Comparison of ENCODE assay signal across 25 cellular contexts in genomic region chr9:93264338-93265125, GRCh38.
DNase-seq lines count a peak whose midpoint lies in the region; ATAC-seq and TF ChIP-seq lines count a peak whose summit lies in the region.
"Had no signal": no experiment of that assay in that cellular context is flagged by ENCODE, and none has a peak within 500 bp of the region (broad histone marks: within the 10 kb centered on the region; RNA-seq: fewer than 3 reads in every experiment).

No MANE protein-coding gene starts in this region.

- TF ChIP-seq POLR2A in testis (IDR thresholded peaks at IDR 0.05) = no peak

- no peaks in the 10 kb centered on the region for H3K27me3 ChIP-seq in hepatocyte
- H3K27me3 ChIP-seq in testis = no peaks in the 10 kb centered on the region
- H3K27me3 ChIP-seq: dorsolateral prefrontal cortex, stomach had no signal

- no peak overlapping the region for H3K4me2 ChIP-seq in hepatocyte

- no peaks in the 10 kb centered on the region for H3K9me2 ChIP-seq in hepatocyte (replicated peaks; ENCODE audit: insufficient read depth)

- no peaks in the 10 kb centered on the region for H4K20me1 ChIP-seq in hepatocyte (ENCODE audit: insufficient read depth, poor library complexity, severe bottlenecking)

- H3K27ac ChIP-seq in hepatocyte (no peak overlapping the region), testis (no peak overlapping the region)
- H3K27ac ChIP-seq: dorsolateral prefrontal cortex, left ventricle myocardium inferior, parathyroid adenoma, stomach, WERI-Rb-1 had no signal

- H3K9me3 ChIP-seq in hepatocyte (ENCODE audit: low read depth) (no peaks in the 10 kb centered on the region), testis (no peaks in the 10 kb centered on the region)
- H3K9me3 ChIP-seq: left ventricle myocardium inferior, stomach had no signal

- ATAC-seq in Right ventricle myocardium inferior = no peak
- ATAC-seq: activated naive CD4-positive, alpha-beta T cell treated with anti-CD3 and anti-CD28 coated beads, Interleukin-2, amount 50 U/mL, for 72 hours; activated T-helper 17 cell treated with anti-CD3 and anti-CD28 coated beads, Interleukin-2, amount 50 U/mL, for 72 hours; CD8-positive, alpha-beta T cell; naive thymus-derived CD8-positive, alpha-beta T cell; PC-3 had no signal

- no peaks in the 10 kb centered on the region for H3K4me1 ChIP-seq in hepatocyte (ENCODE audit: insufficient read depth)
- H3K4me1 ChIP-seq in testis = no peaks in the 10 kb centered on the region
- H3K4me1 ChIP-seq: parathyroid adenoma had no signal

- TF ChIP-seq CTCF in GM20000 (IDR thresholded peaks at IDR 0.05; ENCODE audit: extremely low read depth, missing control alignments) = no peak
- no peak for TF ChIP-seq CTCF in hepatocyte (IDR thresholded peaks at IDR 0.05; ENCODE audit: poor library complexity)
- no peak for TF ChIP-seq CTCF in testis (IDR thresholded peaks at IDR 0.05)

- WGBS in hepatocyte (ENCODE audit: low lambda C conversion rate, missing lambda C conversion rate) = 88% methylated on average over 14 of the region's 14 CpGs
- 93 to 94% methylated on average over 10 to 14 of the region's 14 CpGs for WGBS in testis, 2 donors

- DNase-seq in Right ventricle myocardium inferior (ENCODE audit: missing footprints) (peak; percentile 49), cardiac septum (ENCODE audit: low spot score) (no peak), GM20000 (ENCODE audit: low spot score) (peak; percentile 27), hepatocyte (ENCODE audit: low spot score) (peak; percentile 2), testis (peak; percentile 9), COR-L47 (lab: John Stamatoyannopoulos, UW) (no peak), DMS79 treated with DMSO at 0.1 percent for 48 hours (lab: John Stamatoyannopoulos, UW) (no peak), kidney glomerular epithelial cell (lab: John Stamatoyannopoulos, UW) (no peak)
- DNase-seq: DMS153, GDM1, left ventricle myocardium inferior, NCI-H2081 treated with DMSO at 0.1 percent for 48 hours, NCI-H82, PC-3, Right ventricle myocardium superior, stomach, T-helper 9 cell, trophoblast cell, WERI-Rb-1 had no signal

- H3K36me3 ChIP-seq in hepatocyte (replicated peaks; ENCODE audit: insufficient read depth, low read depth) (no peaks in the 10 kb centered on the region), testis (ENCODE audit: low read depth, missing control alignments) (no peaks in the 10 kb centered on the region)

- no peak overlapping the region for H3K4me3 ChIP-seq in hepatocyte
- H3K4me3 ChIP-seq in testis = no peak overlapping the region
- H3K4me3 ChIP-seq: dorsolateral prefrontal cortex, left ventricle myocardium inferior, stomach had no signal

- intact Hi-C loops in Right ventricle myocardium inferior (cut with DNase I) (no loop called here), cardiac septum (cut with DNase I) (no loop called here), testis (cut with DNase I; ENCODE audit: low total_unique reads) (no loop called here)

- no peak overlapping the region for H2AFZ ChIP-seq in hepatocyte
- H2AFZ ChIP-seq: parathyroid adenoma had no signal

- H3K79me2 ChIP-seq in hepatocyte = no peaks in the 10 kb centered on the region
- H3K79me2 ChIP-seq: parathyroid adenoma had no signal

Comparison
In these comparisons a context has a peak if more than half of its experiments do, and no peak if none do; other contexts are left out.
1. DNase-seq: peak in Right ventricle myocardium inferior (single experiment), GM20000 (single experiment), hepatocyte (single experiment) and testis (single experiment); none in cardiac septum (single experiment), COR-L47 (single experiment), DMS79 treated with DMSO at 0.1 percent for 48 hours (single experiment) and kidney glomerular epithelial cell (single experiment).